ENCODE assay signal across 16 cellular contexts in genomic region chr3:188217011-188217463, GRCh38.
DNase-seq lines count a peak whose midpoint lies in the region; FAIRE-seq and TF ChIP-seq lines count a peak whose summit lies in the region.
"Had no signal": no experiment of that assay in that cellular context is flagged by ENCODE, and none has a peak within 500 bp of the region (broad histone marks: within the 10 kb centered on the region; RNA-seq: fewer than 3 reads in every experiment).

No MANE protein-coding gene starts in this region.

- H3K27ac ChIP-seq in BLaER1 (peak overlapping the region; percentile 4; the same call in 1 of the 2 replicates), sigmoid colon (peak overlapping the region; percentile 84 to 97 (median 93))

- H3K9me3 ChIP-seq in BLaER1 (no peaks in the 10 kb centered on the region; the same call in 1 of the 2 replicates), sigmoid colon (no peaks in the 10 kb centered on the region)

- H3K4me3 ChIP-seq in BLaER1 = no peak overlapping the region
- H3K4me3 ChIP-seq in sigmoid colon = peak overlapping the region; percentile 41 to 56 (median 47)

- H3K36me3 Mint-ChIP-seq in dendritic cell treated with granulocyte-macrophage colony-stimulating factor and Interleukin-4, amounts not matched to agents 40 ng/mL and 50 ng/mL, for 4 days (ENCODE audit: low read depth) = peaks cover 56% of the 10 kb centered on the region

- H3K9me3 Mint-ChIP-seq in dendritic cell treated with granulocyte-macrophage colony-stimulating factor and Interleukin-4, amounts not matched to agents 40 ng/mL and 50 ng/mL, for 4 days = no peaks in the 10 kb centered on the region

- H3K4me2 ChIP-seq in BLaER1 = peak overlapping the region; percentile 62

- TF ChIP-seq EP300 in sigmoid colon (IDR thresholded peaks at IDR 0.05) = no peak

- DNase-seq in GDM1 (lab: John Stamatoyannopoulos, UW) = peak; percentile 6
- no peak for DNase-seq in sigmoid colon
- no peak for DNase-seq in GM03348 (ENCODE audit: low spot score)
- DNase-seq in NCI-H1694 treated with DMSO at 0.1 percent for 48 hours (lab: John Stamatoyannopoulos, UW) = no peak
- no peak for DNase-seq in RCC 7860 (ENCODE audit: low spot score)
- DNase-seq in activated naive CD4-positive, alpha-beta T cell (lab: John Stamatoyannopoulos, UW) = no peak
- DNase-seq: anterior cingulate cortex, HCEC 1CT, hypothalamus, mesendoderm, NCI-H187, T-helper 1 cell had no signal

- peak overlapping the region; percentile 2 for H3K27ac Mint-ChIP-seq in dendritic cell treated with granulocyte-macrophage colony-stimulating factor and Interleukin-4, amounts not matched to agents 40 ng/mL and 50 ng/mL, for 4 days

- intact Hi-C loops in dendritic cell treated with granulocyte-macrophage colony-stimulating factor and Interleukin-4, amounts not matched to agents 40 ng/mL and 50 ng/mL, for 4 days (cut with micrococcal nuclease) = no loop called here
- intact Hi-C loops in sigmoid colon (cut with DNase I) = no loop called here

- peaks cover 12% of the 10 kb centered on the region; the same call in 1 of the 2 replicates for H4K20me1 ChIP-seq in BLaER1

- H3K4me1 Mint-ChIP-seq in dendritic cell treated with granulocyte-macrophage colony-stimulating factor and Interleukin-4, amounts not matched to agents 40 ng/mL and 50 ng/mL, for 4 days (ENCODE audit: low read depth) = peaks cover 82% of the 10 kb centered on the region

- no peaks in the 10 kb centered on the region for H3K27me3 Mint-ChIP-seq in dendritic cell treated with granulocyte-macrophage colony-stimulating factor and Interleukin-4, amounts not matched to agents 40 ng/mL and 50 ng/mL, for 4 days
- H3K27me3 Mint-ChIP-seq: CD4-positive, CD25-positive, alpha-beta regulatory T cell had no signal

- no peak for TF ChIP-seq POLR2A in sigmoid colon (IDR thresholded peaks at IDR 0.05)

- no peak overlapping the region for H3K4me3 Mint-ChIP-seq in dendritic cell treated with granulocyte-macrophage colony-stimulating factor and Interleukin-4, amounts not matched to agents 40 ng/mL and 50 ng/mL, for 4 days
- H3K4me3 Mint-ChIP-seq: CD4-positive, CD25-positive, alpha-beta regulatory T cell had no signal

- 18 to 58% methylated on average over 4 of the region's 4 CpGs for WGBS in sigmoid colon, 2 donors

- H3K27me3 ChIP-seq in BLaER1 = no peaks in the 10 kb centered on the region
- no peaks in the 10 kb centered on the region for H3K27me3 ChIP-seq in sigmoid colon

- TF ChIP-seq CTCF in sigmoid colon (IDR thresholded peaks at IDR 0.05) = no peak

- H3K9ac ChIP-seq in BLaER1 = no peak overlapping the region

- peaks cover 23% of the 10 kb centered on the region for H3K36me3 ChIP-seq in BLaER1
- peaks cover 0 to 10% (median 0%) of the 10 kb centered on the region in 4 donors for H3K36me3 ChIP-seq in sigmoid colon

- no peak for FAIRE-seq in RCC 7860 (lab: Jason Lieb, UNC)
- FAIRE-seq: endometrium had no signal

- H3K4me1 ChIP-seq in BLaER1 (peaks cover 39% of the 10 kb centered on the region), sigmoid colon (peaks cover 2 to 78% (median 64%) of the 10 kb centered on the region in 4 donors)
